21 cellular contexts compared by ENCODE assay signal in the genomic region with DNA sequence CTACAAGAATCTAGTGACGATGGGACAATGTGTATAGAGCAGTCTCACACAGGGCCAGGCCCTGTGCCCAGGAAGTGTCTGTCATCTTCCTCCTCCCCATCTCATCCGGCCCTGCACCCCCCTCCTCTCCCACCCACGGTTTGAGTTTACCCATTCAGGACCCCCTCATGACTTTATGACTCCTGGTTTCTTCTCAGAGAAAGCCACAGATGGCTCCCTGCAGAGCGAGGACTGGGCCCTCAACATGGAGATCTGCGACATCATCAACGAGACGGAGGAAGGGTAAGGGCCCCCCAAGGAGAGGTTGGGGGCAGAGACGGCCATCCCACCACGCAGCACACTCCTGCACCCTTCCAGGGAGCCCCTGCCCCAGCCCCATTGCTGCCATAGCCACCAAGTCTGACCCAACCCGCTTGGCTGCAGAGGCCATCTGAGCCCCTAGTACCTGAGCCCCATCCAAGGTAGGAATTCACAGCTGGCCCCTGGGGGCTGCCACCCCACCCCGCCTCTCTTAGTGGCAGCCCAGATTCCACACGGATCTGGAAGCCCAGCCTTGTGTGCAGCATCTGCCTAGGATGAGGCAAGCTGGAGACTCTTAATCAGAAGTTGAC.
"Had no signal": no experiment of that assay in that cellular context is flagged by ENCODE, and none has a peak within 500 bp of the region (broad histone marks: within the 10 kb centered on the region; RNA-seq: fewer than 3 reads in every experiment).

No MANE protein-coding gene starts in this region.

- H3K9me3 Mint-ChIP-seq: activated CD4-positive, alpha-beta T cell treated with anti-CD3 and anti-CD28 coated beads, Interleukin-2, amount 10 ng/mL, durations not matched to agents 7 days and 5 days; activated CD8-positive, alpha-beta T cell treated with anti-CD3 and anti-CD28 coated beads for 36 hours; activated naive CD4-positive, alpha-beta T cell treated with anti-CD3 and anti-CD28 coated beads, Interleukin-2, amount 50 U/mL, for 72 hours; central memory CD8-positive, alpha-beta T cell; effector memory CD8-positive, alpha-beta T cell; memory B cell; nephron; stimulated activated naive CD8-positive, alpha-beta T cell treated with anti-CD3 and anti-CD28 coated beads, Interleukin-15, Interleukin-2, amounts not matched to agents 100 ng/mL and 50 ng/mL, for 24 hours had no signal

- DNase-seq: activated CD4-positive, alpha-beta T cell treated with anti-CD3 and anti-CD28 coated beads, Interleukin-2, amount 10 ng/mL, durations not matched to agents 7 days and 5 days; activated CD4-positive, CD25-positive, alpha-beta regulatory T cell treated with anti-CD3 and anti-CD28 coated beads, Interleukin-2, amount 50 U/mL, for 72 hours; activated CD8-positive, alpha-beta memory T cell treated with anti-CD3 and anti-CD28 coated beads, Interleukin-2, amount 10 ng/mL, durations not matched to agents 7 days and 5 days; activated CD8-positive, alpha-beta T cell treated with anti-CD3 and anti-CD28 coated beads for 36 hours; activated gamma-delta T cell; activated T-cell treated with anti-CD3 and anti-CD28 coated beads for 4 hours; brain microvascular endothelial cell; effector memory CD8-positive, alpha-beta T cell; hypothalamus; occipital lobe; retina; substantia nigra had no signal

- H3K36me3 Mint-ChIP-seq: activated CD8-positive, alpha-beta memory T cell treated with anti-CD3 and anti-CD28 coated beads, Interleukin-2, amount 10 ng/mL, durations not matched to agents 7 days and 5 days; activated naive CD4-positive, alpha-beta T cell treated with anti-CD3 and anti-CD28 coated beads, Interleukin-2, amount 50 U/mL, for 72 hours had no signal

- H3K27ac Mint-ChIP-seq: activated CD4-positive, alpha-beta T cell treated with anti-CD3 and anti-CD28 coated beads, Interleukin-2, amount 10 ng/mL, durations not matched to agents 7 days and 5 days; activated CD8-positive, alpha-beta memory T cell treated with anti-CD3 and anti-CD28 coated beads, Interleukin-2, amount 10 ng/mL, durations not matched to agents 7 days and 5 days; activated CD8-positive, alpha-beta T cell treated with anti-CD3 and anti-CD28 coated beads for 36 hours; activated naive CD4-positive, alpha-beta T cell treated with anti-CD3 and anti-CD28 coated beads, Interleukin-2, amount 50 U/mL, for 72 hours; memory B cell; nephron; stimulated activated naive CD8-positive, alpha-beta T cell treated with anti-CD3 and anti-CD28 coated beads, Interleukin-15, Interleukin-2, amounts not matched to agents 100 ng/mL and 50 ng/mL, for 24 hours had no signal

- H3K27ac ChIP-seq: ascending aorta, brain microvascular endothelial cell, dorsolateral prefrontal cortex, esophagus muscularis mucosa, tibial artery had no signal

- H3K27me3 ChIP-seq: ascending aorta, brain microvascular endothelial cell, dorsolateral prefrontal cortex, esophagus muscularis mucosa, tibial artery had no signal

- ATAC-seq: activated CD8-positive, alpha-beta memory T cell treated with anti-CD3 and anti-CD28 coated beads, Interleukin-2, amount 10 ng/mL, durations not matched to agents 7 days and 5 days; activated CD8-positive, alpha-beta T cell treated with anti-CD3 and anti-CD28 coated beads for 36 hours; activated naive CD4-positive, alpha-beta T cell treated with anti-CD3 and anti-CD28 coated beads, Interleukin-2, amount 50 U/mL, for 72 hours; effector memory CD8-positive, alpha-beta T cell had no signal

- H3K4me3 Mint-ChIP-seq: activated CD4-positive, alpha-beta T cell treated with anti-CD3 and anti-CD28 coated beads, Interleukin-2, amount 10 ng/mL, durations not matched to agents 7 days and 5 days; activated CD8-positive, alpha-beta memory T cell treated with anti-CD3 and anti-CD28 coated beads, Interleukin-2, amount 10 ng/mL, durations not matched to agents 7 days and 5 days; activated CD8-positive, alpha-beta T cell treated with anti-CD3 and anti-CD28 coated beads for 36 hours; central memory CD8-positive, alpha-beta T cell; effector memory CD8-positive, alpha-beta T cell; memory B cell; nephron; stimulated activated naive CD8-positive, alpha-beta T cell treated with anti-CD3 and anti-CD28 coated beads, Interleukin-15, Interleukin-2, amounts not matched to agents 100 ng/mL and 50 ng/mL, for 24 hours had no signal

- H3K4me3 ChIP-seq: ascending aorta, dorsolateral prefrontal cortex, esophagus muscularis mucosa, tibial artery had no signal

- H3K27me3 Mint-ChIP-seq: activated CD4-positive, alpha-beta T cell treated with anti-CD3 and anti-CD28 coated beads, Interleukin-2, amount 10 ng/mL, durations not matched to agents 7 days and 5 days; activated CD8-positive, alpha-beta memory T cell treated with anti-CD3 and anti-CD28 coated beads, Interleukin-2, amount 10 ng/mL, durations not matched to agents 7 days and 5 days; activated CD8-positive, alpha-beta T cell treated with anti-CD3 and anti-CD28 coated beads for 36 hours; central memory CD8-positive, alpha-beta T cell; effector memory CD8-positive, alpha-beta T cell; memory B cell; stimulated activated naive CD8-positive, alpha-beta T cell treated with anti-CD3 and anti-CD28 coated beads, Interleukin-15, Interleukin-2, amounts not matched to agents 100 ng/mL and 50 ng/mL, for 24 hours had no signal

- H3K9me3 ChIP-seq: ascending aorta, esophagus muscularis mucosa, tibial artery had no signal
